In the genomic region with DNA sequence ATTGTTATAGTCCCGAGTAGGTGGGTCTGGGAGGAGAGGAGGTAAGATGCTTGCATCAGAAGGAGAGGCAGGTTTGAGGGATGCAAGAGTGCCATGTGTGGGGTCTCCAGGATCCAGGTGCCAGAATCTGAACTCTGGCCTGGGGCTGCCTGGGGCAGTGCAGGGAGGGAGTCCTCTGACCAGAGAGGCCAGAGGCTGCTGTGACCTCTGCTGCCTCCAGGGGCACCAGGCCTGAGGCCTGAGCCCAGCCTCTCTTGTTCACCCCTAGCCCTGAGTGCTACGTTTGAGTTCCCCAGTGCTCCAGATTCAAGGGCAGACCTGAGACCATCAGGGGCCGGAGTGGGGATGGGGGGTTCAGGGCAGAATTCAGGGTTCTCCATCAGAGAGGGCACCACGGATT, we compare ENCODE assay signal across 2 cellular contexts.
A peak's percentile ranks its signal among the peaks of the same experiment; 100 is the strongest.
TF ChIP-seq lines count a peak whose summit lies in the region.

No MANE protein-coding gene starts in this region.

TF ChIP-seq in GM12878, 131 proteins besides CTCF, POLR2A, EP300 and RAD21:
- TF ChIP-seq TCF7 (IDR thresholded peaks at IDR 0.05; ENCODE audit: borderline replicate concordance) (no peak), BCLAF1 (IDR thresholded peaks at IDR 0.05) (no peak), SIN3A (IDR thresholded peaks at IDR 0.05; ENCODE audit: low read depth, low read length) (no peak), EED (IDR thresholded peaks at IDR 0.05; ENCODE audit: low read depth) (no peak), NR2C1 (IDR thresholded peaks at IDR 0.05) (no peak)
- TF ChIP-seq, protein P1, sequence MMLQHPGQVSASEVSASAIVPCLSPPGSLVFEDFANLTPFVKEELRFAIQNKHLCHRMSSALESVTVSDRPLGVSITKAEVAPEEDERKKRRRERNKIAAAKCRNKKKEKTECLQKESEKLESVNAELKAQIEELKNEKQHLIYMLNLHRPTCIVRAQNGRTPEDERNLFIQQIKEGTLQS (IDR thresholded peaks at IDR 0.05; ENCODE audit: borderline replicate concordance, extremely low read depth, low read depth, low read length) = no peak

TF ChIP-seq in liver, 16 proteins besides CTCF, POLR2A, EP300 and RAD21:
- no peak for TF ChIP-seq FOXA1 (IDR thresholded peaks at IDR 0.05)
- TF ChIP-seq HNF4A (conservative IDR thresholded peaks at IDR 0.05) = peak in 1 of 2 donors; percentile 61
